8 cellular contexts compared by ENCODE assay signal in the genomic region with DNA sequence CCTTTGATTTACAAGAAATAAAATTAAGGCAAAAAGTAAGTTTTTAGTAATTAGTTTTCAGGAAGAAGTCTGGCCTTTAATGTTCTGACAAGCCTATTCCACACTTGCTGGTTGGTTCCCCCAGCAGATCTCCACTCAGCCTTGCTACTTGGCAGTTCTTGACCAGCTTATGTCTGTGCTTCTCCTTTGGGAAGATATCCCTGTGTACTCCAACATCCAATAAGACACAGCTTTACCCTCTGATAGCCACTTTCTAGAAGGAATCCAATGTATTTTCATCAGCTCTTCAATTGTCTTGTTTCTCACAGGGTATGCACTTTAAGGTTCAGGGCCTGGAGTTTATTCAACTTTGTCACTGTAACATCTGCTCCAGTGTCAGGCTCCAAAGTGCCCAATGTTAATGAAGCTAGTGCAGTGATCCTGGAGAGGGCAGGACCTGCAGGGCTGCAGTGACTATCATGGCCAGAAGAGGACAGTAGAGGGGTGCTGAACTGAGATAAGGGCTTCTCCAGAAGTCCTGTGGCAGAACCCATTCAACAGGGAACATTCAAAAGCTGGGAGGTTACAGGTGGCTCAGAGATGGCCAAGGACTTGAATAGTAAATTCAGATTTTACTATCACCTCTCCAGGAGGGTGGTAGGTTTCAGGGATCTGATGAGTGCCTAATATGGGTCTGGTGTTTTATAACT. TPM values are rescaled to one million over a fixed set of nuclear protein-coding genes. Genes with fewer than 3 reads are reported as not detected.
A peak's percentile ranks its signal among the peaks of the same experiment; 100 is the strongest.
DNase-seq lines count a peak whose midpoint lies in the region; ATAC-seq and TF ChIP-seq lines count a peak whose summit lies in the region.

No MANE protein-coding gene starts in this region.

- TF ChIP-seq EP300 in esophagus muscularis mucosa (IDR thresholded peaks at IDR 0.05): no peak

- POLR2A ChIA-PET in CD4-positive, alpha-beta memory T cell (lab: Charles Lee; ENCODE audit: partially characterized antibody): interaction anchor here (1.3 kb wide), 1 partner anchor 42 kb away, joined by 4 read pairs; the partner anchor contains the start of gene GPR135

- peaks cover 11 to 19% (median 11%) of the 10 kb centered on the region in 4 donors for H3K4me1 Mint-ChIP-seq in CD4-positive, alpha-beta memory T cell
- H3K4me1 Mint-ChIP-seq in activated CD4-positive, alpha-beta T cell treated with anti-CD3 and anti-CD28 coated beads, Interleukin-2, amount 10 ng/mL, durations not matched to agents 24 days and 14 days: peaks cover 3% of the 10 kb centered on the region
- peaks cover 14% of the 10 kb centered on the region for H3K4me1 Mint-ChIP-seq in nephron

- peaks cover 2 to 13% of the 10 kb centered on the region in 2 donors for H3K36me3 Mint-ChIP-seq in CD4-positive, alpha-beta memory T cell
- peaks cover 5% of the 10 kb centered on the region for H3K36me3 Mint-ChIP-seq in activated CD4-positive, alpha-beta T cell treated with anti-CD3 and anti-CD28 coated beads, Interleukin-2, amount 10 ng/mL, durations not matched to agents 24 days and 14 days (ENCODE audit: low read depth)
- peaks cover 14% of the 10 kb centered on the region for H3K36me3 Mint-ChIP-seq in nephron (ENCODE audit: low read depth)

- peak; percentile 48 to 80 (median 50) for TF ChIP-seq CTCF in esophagus muscularis mucosa (IDR thresholded peaks at IDR 0.05)
- peak; percentile 67 to 82 (median 75) for TF ChIP-seq CTCF in nephron (IDR thresholded peaks at IDR 0.05; ENCODE audit: unreplicated experiment in 3 of 3)

- CTCF ChIA-PET in CD4-positive, alpha-beta memory T cell (lab: Charles Lee; ENCODE audit: partially characterized antibody): interaction anchor here (0.7 to 2.7 kb wide), 10 partner anchors 9 to 678 kb away, joined by 3 to 14 read pairs (median 4); partner anchors contain the start of genes CCDC175, JKAMP and L3HYPDH

- H3K27me3 ChIP-seq in CD4-positive, alpha-beta memory T cell (ENCODE audit: insufficient read depth, low read length): no peaks in the 10 kb centered on the region
- no peaks in the 10 kb centered on the region for H3K27me3 ChIP-seq in esophagus muscularis mucosa

- no peak overlapping the region for H3K27ac ChIP-seq in CD4-positive, alpha-beta memory T cell (ENCODE audit: low read depth, low read length)
- no peak overlapping the region for H3K27ac ChIP-seq in esophagus muscularis mucosa (replicated peaks in 1 of 4)

- peaks cover 16% of the 10 kb centered on the region for H3K4me1 ChIP-seq in CD4-positive, alpha-beta memory T cell (ENCODE audit: insufficient read depth, low read length)
- H3K4me1 ChIP-seq in esophagus muscularis mucosa: no peaks in the 10 kb centered on the region

- peaks cover 0 to 2% (median 0%) of the 10 kb centered on the region in 8 donors for H3K9me3 Mint-ChIP-seq in CD4-positive, alpha-beta memory T cell
- H3K9me3 Mint-ChIP-seq in activated CD4-positive, alpha-beta T cell treated with anti-CD3 and anti-CD28 coated beads, Interleukin-2, amount 10 ng/mL, durations not matched to agents 24 days and 14 days: no peaks in the 10 kb centered on the region
- no peaks in the 10 kb centered on the region for H3K9me3 Mint-ChIP-seq in nephron

- H3K4me3 Mint-ChIP-seq in CD4-positive, alpha-beta memory T cell: no peak overlapping the region
- H3K4me3 Mint-ChIP-seq in activated CD4-positive, alpha-beta T cell treated with anti-CD3 and anti-CD28 coated beads, Interleukin-2, amount 10 ng/mL, durations not matched to agents 24 days and 14 days: no peak overlapping the region
- H3K4me3 Mint-ChIP-seq in nephron: no peak overlapping the region

- no peak overlapping the region for H3K4me3 ChIP-seq in CD4-positive, alpha-beta memory T cell (ENCODE audit: low read length in 2 of 2)
- H3K4me3 ChIP-seq in esophagus muscularis mucosa: no peak overlapping the region

- DNase-seq in CD4-positive, alpha-beta memory T cell: peak; percentile 17 to 59 (median 33)
- DNase-seq in NCI-H345 treated with DMSO at 0.1 percent for 48 hours (lab: John Stamatoyannopoulos, UW; ENCODE audit: unreplicated experiment) (peak; percentile 50), esophagus muscularis mucosa (ENCODE audit: extremely low spot score) (no peak), ureter (ENCODE audit: low spot score) (peak; percentile 47)
- peak; percentile 87 for DNase-seq in activated CD4-positive, alpha-beta T cell treated with anti-CD3 and anti-CD28 coated beads, Interleukin-2, amount 10 ng/mL, durations not matched to agents 24 days and 14 days

- H3K27ac Mint-ChIP-seq in CD4-positive, alpha-beta memory T cell: peak overlapping the region in 1 of 7 donors; percentile 25
- H3K27ac Mint-ChIP-seq in activated CD4-positive, alpha-beta T cell treated with anti-CD3 and anti-CD28 coated beads, Interleukin-2, amount 10 ng/mL, durations not matched to agents 24 days and 14 days: no peak overlapping the region
- no peak overlapping the region for H3K27ac Mint-ChIP-seq in nephron

- intact Hi-C loops in CD4-positive, alpha-beta memory T cell (cut with micrococcal nuclease): loop anchor here (1.0 to 5.0 kb wide), 2 partner anchors 69 to 675 kb away; partner anchors contain the start of gene CCDC175
- intact Hi-C loops in activated CD4-positive, alpha-beta T cell treated with anti-CD3 and anti-CD28 coated beads, Interleukin-2, amount 10 ng/mL, durations not matched to agents 24 days and 14 days (cut with micrococcal nuclease): loop anchor here (1.0 kb wide), 1 partner anchor 69 kb away; the partner anchor contains the start of gene CCDC175
- intact Hi-C loops in esophagus muscularis mucosa (cut with DNase I): no loop called here

- ATAC-seq in GM19035 (IDR thresholded peaks at IDR 0.05; ENCODE audit: unreplicated experiment): peak; percentile 80
- peak; percentile 86 for ATAC-seq in HG03342 (IDR thresholded peaks at IDR 0.05; ENCODE audit: unreplicated experiment)

- no peaks in the 10 kb centered on the region for H3K9me3 ChIP-seq in CD4-positive, alpha-beta memory T cell (ENCODE audit: control insufficient read depth in 1 of 2, low read length in 2 of 2)
- no peaks in the 10 kb centered on the region for H3K9me3 ChIP-seq in esophagus muscularis mucosa

- no peak for TF ChIP-seq POLR2A in esophagus muscularis mucosa (IDR thresholded peaks at IDR 0.05; ENCODE audit: low read depth)

- H3K36me3 ChIP-seq in CD4-positive, alpha-beta memory T cell (ENCODE audit: insufficient read depth, low read length): peaks cover 3% of the 10 kb centered on the region
- H3K36me3 ChIP-seq in esophagus muscularis mucosa: peaks cover 0 to 22% (median 8%) of the 10 kb centered on the region in 4 donors

- peaks cover 0 to 4% of the 10 kb centered on the region in 2 donors for H3K27me3 Mint-ChIP-seq in CD4-positive, alpha-beta memory T cell
- peaks cover 9% of the 10 kb centered on the region for H3K27me3 Mint-ChIP-seq in activated CD4-positive, alpha-beta T cell treated with anti-CD3 and anti-CD28 coated beads, Interleukin-2, amount 10 ng/mL, durations not matched to agents 24 days and 14 days
- H3K27me3 Mint-ChIP-seq in nephron (ENCODE audit: low read depth): no peaks in the 10 kb centered on the region

RNA-seq across cellular contexts. Expression of gene JKAMP, which starts 22.9 kb away (rescaled TPM):
- total RNA-seq in CD4-positive, alpha-beta memory T cell: 10 to 100 TPM; 29.9 to 31.9 TPM
- polyA plus RNA-seq in CD4-positive, alpha-beta memory T cell: 10 to 100 TPM; 62.0 to 80.8 TPM
- total RNA-seq in activated CD4-positive, alpha-beta T cell treated with anti-CD3 and anti-CD28 coated beads, Interleukin-2, amount 10 ng/mL, durations not matched to agents 24 days and 14 days: 27.9 and 28.6 TPM in 2 replicates
- total RNA-seq in esophagus muscularis mucosa (10 to 100 TPM; 23.3 to 27.8 (median 26.3) TPM), ureter (29.5 TPM)

RNA-seq across cellular contexts. Expression of gene L3HYPDH, which starts 23.0 kb away (rescaled TPM):
- 10 to 100 TPM; 52.2 to 52.4 TPM for total RNA-seq in CD4-positive, alpha-beta memory T cell
- polyA plus RNA-seq in CD4-positive, alpha-beta memory T cell: 1 to 10 TPM; 4.0 to 4.9 TPM
- total RNA-seq in activated CD4-positive, alpha-beta T cell treated with anti-CD3 and anti-CD28 coated beads, Interleukin-2, amount 10 ng/mL, durations not matched to agents 24 days and 14 days: 20.8 TPM in 2 replicates
- total RNA-seq in esophagus muscularis mucosa: 10 to 100 TPM; 20.2 to 32.2 (median 26.0) TPM
- 31.3 TPM for total RNA-seq in ureter

RNA-seq across cellular contexts. Expression of gene GPR135, which starts 42.0 kb away (rescaled TPM):
- 1 to 10 TPM; 2.1 to 2.3 TPM for total RNA-seq in CD4-positive, alpha-beta memory T cell
- under 1 TPM; 0.24 to 0.45 TPM for polyA plus RNA-seq in CD4-positive, alpha-beta memory T cell
- total RNA-seq in activated CD4-positive, alpha-beta T cell treated with anti-CD3 and anti-CD28 coated beads, Interleukin-2, amount 10 ng/mL, durations not matched to agents 24 days and 14 days: 1.8 and 2.0 TPM in 2 replicates
- total RNA-seq in esophagus muscularis mucosa: 1 to 10 TPM; 4.3 to 9.1 (median 6.4) TPM
- 6.5 TPM for total RNA-seq in ureter
